Comparison of ENCODE assay signal across 27 cellular contexts in genomic region chr1:38613996-38614395, GRCh38.
DNase-seq lines count a peak whose midpoint lies in the region; ATAC-seq and TF ChIP-seq lines count a peak whose summit lies in the region.
"Had no signal": no experiment of that assay in that cellular context is flagged by ENCODE, and none has a peak within 500 bp of the region (broad histone marks: within the 10 kb centered on the region; RNA-seq: fewer than 3 reads in every experiment).

No MANE protein-coding gene starts in this region.

- no peak overlapping the region for H3K4me2 ChIP-seq in GM23248 (ENCODE audit: unreplicated experiment)
- H3K4me2 ChIP-seq: PC-9 had no signal

- H3K27me3 Mint-ChIP-seq in endodermal cell (ENCODE audit: insufficient read depth): peaks cover 68% of the 10 kb centered on the region

- H3K36me3 ChIP-seq in right atrium auricular region (no peaks in the 10 kb centered on the region), endodermal cell (ENCODE audit: control insufficient read depth, insufficient read depth, low read length) (no peaks in the 10 kb centered on the region), GM23248 (ENCODE audit: low read depth) (no peaks in the 10 kb centered on the region)
- H3K36me3 ChIP-seq: sigmoid colon, tibial artery, vagina had no signal

- no peaks in the 10 kb centered on the region for H3K4me1 ChIP-seq in right atrium auricular region
- no peaks in the 10 kb centered on the region for H3K4me1 ChIP-seq in endodermal cell (ENCODE audit: control insufficient read depth, insufficient read depth, low read length)
- no peaks in the 10 kb centered on the region for H3K4me1 ChIP-seq in GM23248 (ENCODE audit: insufficient read depth)
- H3K4me1 ChIP-seq: sigmoid colon, tibial artery, vagina had no signal

- H3K36me3 Mint-ChIP-seq in endodermal cell (ENCODE audit: low read depth): no peaks in the 10 kb centered on the region
- H3K36me3 Mint-ChIP-seq: CD4-positive, alpha-beta memory T cell had no signal

- H3K9ac ChIP-seq in endodermal cell (ENCODE audit: extremely low read depth, low read length, poor library complexity, severe bottlenecking): no peak overlapping the region
- no peak overlapping the region for H3K9ac ChIP-seq in GM23248

- ATAC-seq in Right ventricle myocardium inferior (peak; percentile 73), HG03460 (IDR thresholded peaks at IDR 0.05; ENCODE audit: unreplicated experiment) (no peak)
- ATAC-seq: activated CD8-positive, alpha-beta T cell treated with anti-CD3 and anti-CD28 coated beads, Interleukin-2, amount 10 ng/mL, durations not matched to agents 7 days and 5 days; activated T-helper 17 cell treated with anti-CD3 and anti-CD28 coated beads, Interleukin-2, amount 50 U/mL, for 72 hours; K562 had no signal

- H3K27ac ChIP-seq in right atrium auricular region (no peak overlapping the region), endodermal cell (ENCODE audit: low read depth, low read length) (peak overlapping the region; percentile 62), GM23248 (no peak overlapping the region)
- H3K27ac ChIP-seq: coronary artery, epithelial cell of prostate, PC-9, sigmoid colon, tibial artery, vagina had no signal

- no peaks in the 10 kb centered on the region for H4K20me1 ChIP-seq in GM23248 (ENCODE audit: insufficient read depth)

- H3K4me1 Mint-ChIP-seq in endodermal cell: peaks cover 10% of the 10 kb centered on the region
- H3K4me1 Mint-ChIP-seq: activated T-helper 17 cell treated with anti-CD3 and anti-CD28 coated beads, Interleukin-2, amount 50 U/mL, for 72 hours; CD4-positive, alpha-beta memory T cell had no signal

- H3K9me3 Mint-ChIP-seq in endodermal cell: peaks cover 12% of the 10 kb centered on the region
- H3K9me3 Mint-ChIP-seq: activated T-helper 17 cell treated with anti-CD3 and anti-CD28 coated beads, Interleukin-2, amount 50 U/mL, for 72 hours had no signal

- no peak overlapping the region for H3K4me3 ChIP-seq in right atrium auricular region
- H3K4me3 ChIP-seq in endodermal cell (ENCODE audit: low read length): no peak overlapping the region
- H3K4me3 ChIP-seq in GM23248: no peak overlapping the region
- H3K4me3 ChIP-seq: coronary artery, K562, PC-9, sigmoid colon, tibial artery, vagina had no signal

- no peaks in the 10 kb centered on the region for H3K27me3 ChIP-seq in right atrium auricular region
- peaks cover 40% of the 10 kb centered on the region for H3K27me3 ChIP-seq in endodermal cell (ENCODE audit: control insufficient read depth, insufficient read depth, low read length, poor library complexity, severe bottlenecking)
- no peaks in the 10 kb centered on the region for H3K27me3 ChIP-seq in GM23248 (replicated peaks; ENCODE audit: insufficient read depth)
- H3K27me3 ChIP-seq: vagina had no signal

- in situ Hi-C loops in GM23248 (cut with MboI): no loop called here

- no peak overlapping the region for H3K27ac Mint-ChIP-seq in endodermal cell
- H3K27ac Mint-ChIP-seq: activated CD8-positive, alpha-beta T cell treated with anti-CD3 and anti-CD28 coated beads, Interleukin-2, amount 10 ng/mL, durations not matched to agents 7 days and 5 days; activated T-helper 17 cell treated with anti-CD3 and anti-CD28 coated beads, Interleukin-2, amount 50 U/mL, for 72 hours; CD4-positive, alpha-beta memory T cell had no signal

- WGBS in endodermal cell (ENCODE audit: insufficient coverage in 1 of 2, insufficient read length in 1 of 2), 2 experiments: 82 to 94% methylated on average over 5 to 8 of the region's 8 CpGs
- WGBS in GM23248 (ENCODE audit: low coverage in 1 of 2, low lambda C conversion rate in 2 of 2, missing lambda C conversion rate in 2 of 2), 2 experiments: 41 to 52% methylated on average over 8 of the region's 8 CpGs

- no peaks in the 10 kb centered on the region for H3K79me2 ChIP-seq in GM23248 (ENCODE audit: insufficient read depth)

- no peak overlapping the region for H3K4me3 Mint-ChIP-seq in endodermal cell
- H3K4me3 Mint-ChIP-seq: activated CD8-positive, alpha-beta T cell treated with anti-CD3 and anti-CD28 coated beads, Interleukin-2, amount 10 ng/mL, durations not matched to agents 7 days and 5 days; activated T-helper 17 cell treated with anti-CD3 and anti-CD28 coated beads, Interleukin-2, amount 50 U/mL, for 72 hours; CD4-positive, alpha-beta memory T cell had no signal

- no peaks in the 10 kb centered on the region for H3K9me3 ChIP-seq in right atrium auricular region
- peaks cover 6% of the 10 kb centered on the region for H3K9me3 ChIP-seq in endodermal cell (ENCODE audit: control insufficient read depth, low read length)
- H3K9me3 ChIP-seq in GM23248 (ENCODE audit: low read depth): no peaks in the 10 kb centered on the region
- H3K9me3 ChIP-seq: sigmoid colon, vagina had no signal

- intact Hi-C loops in Right ventricle myocardium inferior (cut with DNase I): no loop called here

- no peaks in the 10 kb centered on the region for H3K9me2 ChIP-seq in GM23248 (ENCODE audit: insufficient read depth)

- H3F3A ChIP-seq in GM23248 (ENCODE audit: insufficient read depth): no peaks in the 10 kb centered on the region

- DNase-seq in Right ventricle myocardium inferior (ENCODE audit: missing footprints) (no peak), right atrium auricular region (ENCODE audit: low spot score) (no peak), endodermal cell (no peak), iPS-NIHi7 (ENCODE audit: extremely low spot score) (peak; percentile 27), retina (peak; percentile 92), occipital lobe (lab: John Stamatoyannopoulos, UW) (no peak), GM23248 (no peak)
- DNase-seq: activated CD8-positive, alpha-beta T cell treated with anti-CD3 and anti-CD28 coated beads, Interleukin-2, amount 10 ng/mL, durations not matched to agents 7 days and 5 days; activated naive CD4-positive, alpha-beta T cell treated with anti-CD3 and anti-CD28 coated beads, Interleukin-2, amount 50 U/mL, for 16 hours; CD4-positive, alpha-beta memory T cell; DND-41; effector CD8-positive, alpha-beta T cell; GOT3; mammary epithelial cell; NCI-H1092; NCI-H187 treated with DMSO at 0.1 percent for 48 hours; NCI-H2171; PC-9; sigmoid colon; stimulated activated CD4-positive, alpha-beta T cell treated with anti-CD3 and anti-CD28 coated beads, Interleukin-4, amount 100 ng/mL, for 1 hour; tibial artery had no signal

- no peak overlapping the region for H2AFZ ChIP-seq in GM23248
- H2AFZ ChIP-seq: PC-9 had no signal

- no peak for TF ChIP-seq CTCF in right atrium auricular region (IDR thresholded peaks at IDR 0.05)
- TF ChIP-seq CTCF in endodermal cell (conservative IDR thresholded peaks at IDR 0.05): no peak

Comparison
In these comparisons a context has a peak if more than half of its experiments do, and no peak if none do; other contexts are left out.
1. DNase-seq: peak in iPS-NIHi7 (single experiment) and retina (single experiment); none in Right ventricle myocardium inferior (single experiment), right atrium auricular region (single experiment), endodermal cell (single experiment), occipital lobe (single experiment) and GM23248 (single experiment).